In the genomic region with DNA sequence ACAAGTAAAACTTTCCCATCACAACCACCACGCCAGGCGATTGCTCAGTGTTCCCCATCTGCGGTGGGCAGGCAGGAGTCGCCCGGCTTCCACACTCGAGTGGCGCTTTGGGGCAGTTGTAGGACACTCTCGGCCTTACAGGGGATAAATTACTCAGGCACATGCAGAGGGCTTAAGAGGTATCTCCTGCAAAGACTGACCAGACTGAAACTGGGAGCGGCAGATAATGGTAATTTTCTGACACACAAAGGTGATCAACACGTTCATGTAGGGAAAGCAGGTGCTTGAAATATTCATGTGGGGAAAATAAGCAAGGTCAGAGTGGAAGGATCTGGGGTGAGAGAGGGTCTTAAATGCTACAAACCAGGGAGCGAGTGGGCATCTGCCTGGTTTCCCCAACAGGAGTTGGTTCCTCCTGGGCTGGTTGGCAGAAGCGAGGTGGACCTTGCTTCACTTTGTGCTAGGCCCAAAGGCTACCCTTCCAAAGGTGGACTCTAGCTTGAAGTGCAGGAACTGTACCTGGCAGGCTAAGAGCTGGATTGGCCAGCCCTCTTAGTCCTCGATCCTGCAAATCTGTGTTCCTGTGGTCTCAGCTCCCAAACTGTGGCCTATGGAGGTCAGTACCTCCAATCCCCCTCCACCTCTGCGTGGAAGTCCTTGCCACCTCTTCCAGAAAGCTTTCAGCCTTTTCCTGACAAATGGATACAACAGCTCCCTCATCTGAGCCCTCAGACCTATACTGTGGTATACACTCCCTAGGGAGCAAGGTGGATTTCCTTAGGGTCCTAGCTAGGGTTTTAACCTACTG, we compare ENCODE assay signal across 8 cellular contexts. TPM values are rescaled to one million over a fixed set of nuclear protein-coding genes. Genes with fewer than 3 reads are reported as not detected.
DNase-seq lines count a peak whose midpoint lies in the region; ATAC-seq and TF ChIP-seq lines count a peak whose summit lies in the region.

No MANE protein-coding gene starts in this region.

- H3K27ac ChIP-seq in OCI-LY1 (ENCODE audit: low read depth, low read length, poor library complexity, severe bottlenecking), result no peak overlapping the region
- H3K27ac ChIP-seq in parathyroid adenoma, result peak overlapping the region; percentile 81

- no peaks in the 10 kb centered on the region for H3K9me2 ChIP-seq in OCI-LY1 (ENCODE audit: low read depth, low read length)

- H3K4me1 ChIP-seq in OCI-LY1 (ENCODE audit: insufficient read depth, low read length, severe bottlenecking), result peaks cover 7% of the 10 kb centered on the region
- peaks cover 17% of the 10 kb centered on the region for H3K4me1 ChIP-seq in parathyroid adenoma

- no peaks in the 10 kb centered on the region for H3F3A ChIP-seq in OCI-LY1 (ENCODE audit: insufficient read depth, low read length)

- TF ChIP-seq CTCF in GM06990 (IDR thresholded peaks at IDR 0.05; ENCODE audit: insufficient read depth, low read length, poor library complexity, severe bottlenecking) (no peak), OCI-LY1 (IDR thresholded peaks at IDR 0.05; ENCODE audit: low read length) (no peak), epithelial cell of proximal tubule (conservative IDR thresholded peaks at IDR 0.05; ENCODE audit: low read depth, low read length) (no peak), parathyroid adenoma (IDR thresholded peaks at IDR 0.05) (no peak)

- H3K9ac ChIP-seq in OCI-LY1 (ENCODE audit: low read length), result no peak overlapping the region; the same call in 1 of the 2 replicates
- no peak overlapping the region for H3K9ac ChIP-seq in parathyroid adenoma

- no peak for ATAC-seq in HG03469 (IDR thresholded peaks at IDR 0.05; ENCODE audit: unreplicated experiment)
- no peak for ATAC-seq in GM21529 (IDR thresholded peaks at IDR 0.05; ENCODE audit: unreplicated experiment)

- H4K20me1 ChIP-seq in OCI-LY1 (ENCODE audit: insufficient read depth, low read length), result no peaks in the 10 kb centered on the region

- H3K79me2 ChIP-seq in OCI-LY1 (ENCODE audit: insufficient read depth, low read length), result no peaks in the 10 kb centered on the region
- H3K79me2 ChIP-seq in parathyroid adenoma, result peaks cover 4% of the 10 kb centered on the region

- H3K27me3 ChIP-seq in GM06990 (replicated peaks; ENCODE audit: control insufficient read depth, insufficient read depth, low read length) (no peaks in the 10 kb centered on the region), OCI-LY1 (ENCODE audit: insufficient read depth, low read length) (peaks cover 4% of the 10 kb centered on the region; the same call in 1 of the 2 replicates), parathyroid adenoma (ENCODE audit: control insufficient read depth, insufficient read depth, low read length) (no peaks in the 10 kb centered on the region)

- H3K4me3 ChIP-seq in GM06990 (replicated peaks; ENCODE audit: low read depth, low read length), result peak overlapping the region; percentile 39; the same call in 1 of the 2 replicates
- peak overlapping the region; percentile 12 for H3K4me3 ChIP-seq in OCI-LY1 (ENCODE audit: low read depth, low read length, poor library complexity, severe bottlenecking)
- H3K4me3 ChIP-seq in epithelial cell of proximal tubule (ENCODE audit: low read depth, low read length), result peak overlapping the region; percentile 48
- no peak overlapping the region for H3K4me3 ChIP-seq in parathyroid adenoma (ENCODE audit: low read depth, low read length)

- H3K36me3 ChIP-seq in GM06990 (ENCODE audit: control insufficient read depth, insufficient read depth, low read length) (peaks cover 14% of the 10 kb centered on the region), OCI-LY1 (ENCODE audit: insufficient read depth, low read length) (peaks cover 37% of the 10 kb centered on the region), parathyroid adenoma (ENCODE audit: control insufficient read depth, insufficient read depth, low read length) (no peaks in the 10 kb centered on the region)

- no peak overlapping the region for H2AFZ ChIP-seq in OCI-LY1 (ENCODE audit: low read length)
- peak overlapping the region; percentile 96 for H2AFZ ChIP-seq in parathyroid adenoma

- H3K9me3 ChIP-seq in OCI-LY1 (ENCODE audit: low read length) (no peaks in the 10 kb centered on the region), parathyroid adenoma (ENCODE audit: control insufficient read depth, low read length) (no peaks in the 10 kb centered on the region)

- DNase-seq in GM06990 (ENCODE audit: extremely low read depth, insufficient read length) (no peak), epithelial cell of proximal tubule (ENCODE audit: low read depth) (no peak), T1000 (lab: John Stamatoyannopoulos, UW) (no peak), mucosa of gallbladder (ENCODE audit: low spot score) (no peak)

- H3K4me2 ChIP-seq in OCI-LY1 (ENCODE audit: low read length) (peak overlapping the region; percentile 33; the same call in 1 of the 2 replicates), parathyroid adenoma (ENCODE audit: low read length) (no peak overlapping the region)

RNA-seq across cellular contexts. Expression of gene PLAGL2, which starts 16.7 kb away (rescaled TPM):
- total RNA-seq in epithelial cell of proximal tubule (7.8 and 9.0 TPM in 2 replicates), mucosa of gallbladder (11.9 TPM)

RNA-seq across cellular contexts. Expression of gene POFUT1, which starts 16.9 kb away (rescaled TPM):
- total RNA-seq in epithelial cell of proximal tubule (23.8 and 45.9 TPM in 2 replicates), mucosa of gallbladder (35.4 TPM)
